ENCODE assay signal across 1 cellular context in the genomic region with DNA sequence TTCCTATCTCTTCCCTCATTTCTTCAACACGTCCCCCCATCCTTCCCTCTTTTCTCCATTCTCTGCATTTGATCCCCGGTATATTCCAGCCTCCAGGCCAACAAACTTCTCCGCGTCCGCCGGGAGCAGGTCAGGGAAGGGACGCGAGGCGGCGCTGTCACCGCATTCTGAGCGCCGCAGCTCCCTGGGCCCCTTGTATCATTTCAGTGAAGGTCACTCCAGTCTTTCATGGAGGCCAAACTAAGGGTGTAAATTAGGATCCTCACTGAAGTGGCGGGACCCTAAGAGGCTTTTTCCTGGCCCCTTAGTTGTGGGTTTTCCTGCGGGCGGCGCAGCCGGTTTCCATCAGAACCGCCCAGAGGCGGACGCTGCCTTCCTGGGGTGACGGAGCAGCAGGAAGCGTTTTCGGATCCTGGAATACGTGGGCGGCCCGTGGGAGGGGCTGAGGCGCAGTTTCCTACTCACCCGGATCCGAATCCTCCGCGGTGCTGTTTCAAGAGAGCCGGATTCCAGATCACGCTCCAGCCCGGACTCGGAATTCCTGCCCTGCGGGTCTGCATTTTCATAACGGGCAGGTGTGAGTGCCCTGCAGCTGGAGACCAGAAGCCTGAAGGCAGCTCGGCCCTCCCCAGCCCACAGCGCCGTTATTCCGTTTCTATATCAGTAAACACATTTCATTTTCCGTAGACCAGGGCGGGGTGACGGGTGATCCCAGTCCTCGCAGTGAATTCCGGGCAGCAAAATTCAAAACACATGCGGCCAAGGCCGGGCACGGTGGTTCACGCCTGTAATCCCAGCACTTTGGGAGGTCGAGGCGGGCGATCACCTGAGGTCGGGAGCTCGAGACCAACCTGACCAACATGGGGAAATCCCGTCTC.
TF ChIP-seq lines count a peak whose summit lies in the region.

No MANE protein-coding gene starts in this region.

TF ChIP-seq in K562, 482 proteins besides CTCF, POLR2A, EP300 and RAD21 (continued from another document and continues in another):
- TF ChIP-seq, protein P1, sequence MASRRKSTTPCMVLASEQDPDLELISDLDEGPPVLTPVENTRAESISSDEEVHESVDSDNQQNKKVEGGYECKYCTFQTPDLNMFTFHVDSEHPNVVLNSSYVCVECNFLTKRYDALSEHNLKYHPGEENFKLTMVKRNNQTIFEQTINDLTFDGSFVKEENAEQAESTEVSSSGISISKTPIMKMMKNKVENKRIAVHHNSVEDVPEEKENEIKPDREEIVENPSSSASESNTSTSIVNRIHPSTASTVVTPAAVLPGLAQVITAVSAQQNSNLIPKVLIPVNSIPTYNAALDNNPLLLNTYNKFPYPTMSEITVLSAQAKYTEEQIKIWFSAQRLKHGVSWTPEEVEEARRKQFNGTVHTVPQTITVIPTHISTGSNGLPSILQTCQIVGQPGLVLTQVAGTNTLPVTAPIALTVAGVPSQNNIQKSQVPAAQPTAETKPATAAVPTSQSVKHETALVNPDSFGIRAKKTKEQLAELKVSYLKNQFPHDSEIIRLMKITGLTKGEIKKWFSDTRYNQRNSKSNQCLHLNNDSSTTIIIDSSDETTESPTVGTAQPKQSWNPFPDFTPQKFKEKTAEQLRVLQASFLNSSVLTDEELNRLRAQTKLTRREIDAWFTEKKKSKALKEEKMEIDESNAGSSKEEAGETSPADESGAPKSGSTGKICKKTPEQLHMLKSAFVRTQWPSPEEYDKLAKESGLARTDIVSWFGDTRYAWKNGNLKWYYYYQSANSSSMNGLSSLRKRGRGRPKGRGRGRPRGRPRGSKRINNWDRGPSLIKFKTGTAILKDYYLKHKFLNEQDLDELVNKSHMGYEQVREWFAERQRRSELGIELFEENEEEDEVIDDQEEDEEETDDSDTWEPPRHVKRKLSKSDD (conservative IDR thresholded peaks at IDR 0.05; ENCODE audit: low read length) = no peak
- peak; percentile 70 for TF ChIP-seq ZNF384 (IDR thresholded peaks at IDR 0.05; ENCODE audit: low read depth, low read length)
- TF ChIP-seq HNRNPL (IDR thresholded peaks at IDR 0.05; ENCODE audit: low read depth, low read length) = no peak
- TF ChIP-seq EHMT2 (IDR thresholded peaks at IDR 0.05) = no peak
- TF ChIP-seq, protein P2, sequence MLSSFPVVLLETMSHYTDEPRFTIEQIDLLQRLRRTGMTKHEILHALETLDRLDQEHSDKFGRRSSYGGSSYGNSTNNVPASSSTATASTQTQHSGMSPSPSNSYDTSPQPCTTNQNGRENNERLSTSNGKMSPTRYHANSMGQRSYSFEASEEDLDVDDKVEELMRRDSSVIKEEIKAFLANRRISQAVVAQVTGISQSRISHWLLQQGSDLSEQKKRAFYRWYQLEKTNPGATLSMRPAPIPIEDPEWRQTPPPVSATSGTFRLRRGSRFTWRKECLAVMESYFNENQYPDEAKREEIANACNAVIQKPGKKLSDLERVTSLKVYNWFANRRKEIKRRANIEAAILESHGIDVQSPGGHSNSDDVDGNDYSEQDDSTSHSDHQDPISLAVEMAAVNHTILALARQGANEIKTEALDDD (IDR thresholded peaks at IDR 0.05) = no peak
- peak; percentile 46 to 72; a peak in 3 of 4 replicates for TF ChIP-seq MAZ (CRISPR knock-in tag; conservative IDR thresholded peaks at IDR 0.05 in 1 of 2, IDR thresholded peaks at IDR 0.05 in 1 of 2)
- TF ChIP-seq TBL1XR1 (IDR thresholded peaks at IDR 0.05; ENCODE audit: low read length in 2 of 2) = peak in 1 of 2 experiments; percentile 32; a peak in 1 of 4 replicates
- TF ChIP-seq, protein P3, sequence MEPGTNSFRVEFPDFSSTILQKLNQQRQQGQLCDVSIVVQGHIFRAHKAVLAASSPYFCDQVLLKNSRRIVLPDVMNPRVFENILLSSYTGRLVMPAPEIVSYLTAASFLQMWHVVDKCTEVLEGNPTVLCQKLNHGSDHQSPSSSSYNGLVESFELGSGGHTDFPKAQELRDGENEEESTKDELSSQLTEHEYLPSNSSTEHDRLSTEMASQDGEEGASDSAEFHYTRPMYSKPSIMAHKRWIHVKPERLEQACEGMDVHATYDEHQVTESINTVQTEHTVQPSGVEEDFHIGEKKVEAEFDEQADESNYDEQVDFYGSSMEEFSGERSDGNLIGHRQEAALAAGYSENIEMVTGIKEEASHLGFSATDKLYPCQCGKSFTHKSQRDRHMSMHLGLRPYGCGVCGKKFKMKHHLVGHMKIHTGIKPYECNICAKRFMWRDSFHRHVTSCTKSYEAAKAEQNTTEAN (CRISPR knock-in tag; IDR thresholded peaks at IDR 0.05) = no peak; the same call in 1 of the 2 replicates
- no peak for TF ChIP-seq DMBX1 (CRISPR knock-in tag; IDR thresholded peaks at IDR 0.05; ENCODE audit: borderline replicate concordance)
- TF ChIP-seq PCBP2 (IDR thresholded peaks at IDR 0.05; ENCODE audit: low read depth, low read length, poor library complexity, severe bottlenecking) = no peak
- TF ChIP-seq MCM7 (IDR thresholded peaks at IDR 0.05) = no peak
- peak; percentile 19; the same call in 1 of the 2 replicates for TF ChIP-seq ZBTB7A (IDR thresholded peaks at IDR 0.05; ENCODE audit: borderline replicate concordance, control insufficient read depth, low read depth, low read length)
- TF ChIP-seq ZNF121 (CRISPR knock-in tag; conservative IDR thresholded peaks at IDR 0.05) = no peak; the same call in 1 of the 2 replicates
- TF ChIP-seq, protein P4, sequence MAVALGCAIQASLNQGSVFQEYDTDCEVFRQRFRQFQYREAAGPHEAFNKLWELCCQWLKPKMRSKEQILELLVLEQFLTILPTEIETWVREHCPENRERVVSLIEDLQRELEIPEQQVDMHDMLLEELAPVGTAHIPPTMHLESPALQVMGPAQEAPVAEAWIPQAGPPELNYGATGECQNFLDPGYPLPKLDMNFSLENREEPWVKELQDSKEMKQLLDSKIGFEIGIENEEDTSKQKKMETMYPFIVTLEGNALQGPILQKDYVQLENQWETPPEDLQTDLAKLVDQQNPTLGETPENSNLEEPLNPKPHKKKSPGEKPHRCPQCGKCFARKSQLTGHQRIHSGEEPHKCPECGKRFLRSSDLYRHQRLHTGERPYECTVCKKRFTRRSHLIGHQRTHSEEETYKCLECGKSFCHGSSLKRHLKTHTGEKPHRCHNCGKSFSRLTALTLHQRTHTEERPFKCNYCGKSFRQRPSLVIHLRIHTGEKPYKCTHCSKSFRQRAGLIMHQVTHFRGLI (CRISPR knock-in tag; IDR thresholded peaks at IDR 0.05) = no peak
- no peak for TF ChIP-seq FOXA1 (IDR thresholded peaks at IDR 0.05; ENCODE audit: borderline replicate concordance)
- TF ChIP-seq, protein P5, sequence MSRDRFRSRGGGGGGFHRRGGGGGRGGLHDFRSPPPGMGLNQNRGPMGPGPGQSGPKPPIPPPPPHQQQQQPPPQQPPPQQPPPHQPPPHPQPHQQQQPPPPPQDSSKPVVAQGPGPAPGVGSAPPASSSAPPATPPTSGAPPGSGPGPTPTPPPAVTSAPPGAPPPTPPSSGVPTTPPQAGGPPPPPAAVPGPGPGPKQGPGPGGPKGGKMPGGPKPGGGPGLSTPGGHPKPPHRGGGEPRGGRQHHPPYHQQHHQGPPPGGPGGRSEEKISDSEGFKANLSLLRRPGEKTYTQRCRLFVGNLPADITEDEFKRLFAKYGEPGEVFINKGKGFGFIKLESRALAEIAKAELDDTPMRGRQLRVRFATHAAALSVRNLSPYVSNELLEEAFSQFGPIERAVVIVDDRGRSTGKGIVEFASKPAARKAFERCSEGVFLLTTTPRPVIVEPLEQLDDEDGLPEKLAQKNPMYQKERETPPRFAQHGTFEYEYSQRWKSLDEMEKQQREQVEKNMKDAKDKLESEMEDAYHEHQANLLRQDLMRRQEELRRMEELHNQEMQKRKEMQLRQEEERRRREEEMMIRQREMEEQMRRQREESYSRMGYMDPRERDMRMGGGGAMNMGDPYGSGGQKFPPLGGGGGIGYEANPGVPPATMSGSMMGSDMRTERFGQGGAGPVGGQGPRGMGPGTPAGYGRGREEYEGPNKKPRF (IDR thresholded peaks at IDR 0.05; ENCODE audit: low read depth, low read length) = no peak
- TF ChIP-seq HNRNPUL1 (IDR thresholded peaks at IDR 0.05; ENCODE audit: low read length) = no peak
- TF ChIP-seq EP400 (IDR thresholded peaks at IDR 0.05) = peak; percentile 77
- TF ChIP-seq, protein P6, sequence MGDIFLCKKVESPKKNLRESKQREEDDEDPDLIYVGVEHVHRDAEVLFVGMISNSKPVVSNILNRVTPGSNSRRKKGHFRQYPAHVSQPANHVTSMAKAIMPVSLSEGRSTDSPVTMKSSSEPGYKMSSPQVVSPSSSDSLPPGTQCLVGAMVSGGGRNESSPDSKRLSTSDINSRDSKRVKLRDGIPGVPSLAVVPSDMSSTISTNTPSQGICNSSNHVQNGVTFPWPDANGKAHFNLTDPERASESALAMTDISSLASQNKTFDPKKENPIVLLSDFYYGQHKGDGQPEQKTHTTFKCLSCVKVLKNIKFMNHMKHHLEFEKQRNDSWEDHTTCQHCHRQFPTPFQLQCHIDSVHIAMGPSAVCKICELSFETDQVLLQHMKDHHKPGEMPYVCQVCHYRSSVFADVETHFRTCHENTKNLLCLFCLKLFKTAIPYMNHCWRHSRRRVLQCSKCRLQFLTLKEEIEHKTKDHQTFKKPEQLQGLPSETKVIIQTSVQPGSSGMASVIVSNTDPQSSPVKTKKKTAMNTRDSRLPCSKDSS (IDR thresholded peaks at IDR 0.05; ENCODE audit: low read depth, partially characterized antibody) = no peak
- TF ChIP-seq, protein P7, sequence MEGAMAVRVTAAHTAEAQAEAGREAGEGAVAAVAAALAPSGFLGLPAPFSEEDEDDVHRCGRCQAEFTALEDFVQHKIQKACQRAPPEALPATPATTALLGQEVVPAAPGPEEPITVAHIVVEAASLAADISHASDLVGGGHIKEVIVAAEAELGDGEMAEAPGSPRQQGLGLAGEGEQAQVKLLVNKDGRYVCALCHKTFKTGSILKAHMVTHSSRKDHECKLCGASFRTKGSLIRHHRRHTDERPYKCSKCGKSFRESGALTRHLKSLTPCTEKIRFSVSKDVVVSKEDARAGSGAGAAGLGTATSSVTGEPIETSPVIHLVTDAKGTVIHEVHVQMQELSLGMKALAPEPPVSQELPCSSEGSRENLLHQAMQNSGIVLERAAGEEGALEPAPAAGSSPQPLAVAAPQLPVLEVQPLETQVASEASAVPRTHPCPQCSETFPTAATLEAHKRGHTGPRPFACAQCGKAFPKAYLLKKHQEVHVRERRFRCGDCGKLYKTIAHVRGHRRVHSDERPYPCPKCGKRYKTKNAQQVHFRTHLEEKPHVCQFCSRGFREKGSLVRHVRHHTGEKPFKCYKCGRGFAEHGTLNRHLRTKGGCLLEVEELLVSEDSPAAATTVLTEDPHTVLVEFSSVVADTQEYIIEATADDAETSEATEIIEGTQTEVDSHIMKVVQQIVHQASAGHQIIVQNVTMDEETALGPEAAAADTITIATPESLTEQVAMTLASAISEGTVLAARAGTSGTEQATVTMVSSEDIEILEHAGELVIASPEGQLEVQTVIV (CRISPR knock-in tag; IDR thresholded peaks at IDR 0.05; ENCODE audit: borderline replicate concordance) = no peak
- TF ChIP-seq ESRRA (IDR thresholded peaks at IDR 0.05; ENCODE audit: borderline replicate concordance, low read depth) = peak; percentile 98
- peak; percentile 49; the same call in 1 of the 2 replicates for TF ChIP-seq SP1 (CRISPR knock-in tag; IDR thresholded peaks at IDR 0.05)
- TF ChIP-seq JUN (IDR thresholded peaks at IDR 0.05; ENCODE audit: borderline replicate concordance, low read depth, low read length) = peak; percentile 28; the same call in 1 of the 2 replicates
- TF ChIP-seq JUN (CRISPR knock-in tag; IDR thresholded peaks at IDR 0.05; ENCODE audit: borderline replicate concordance) = peak; percentile 20; the same call in 1 of the 2 replicates
- TF ChIP-seq KDM2B (CRISPR knock-in tag; IDR thresholded peaks at IDR 0.05) = peak; percentile 65; the same call in 1 of the 2 replicates
- no peak for TF ChIP-seq CBX2 (IDR thresholded peaks at IDR 0.05; ENCODE audit: insufficient read depth, low read length, poor library complexity, severe bottlenecking)
- TF ChIP-seq RNF2 (IDR thresholded peaks at IDR 0.05) = 0 out of 2 replicates have a peak, but pooled peaks have one; percentile 16
- TF ChIP-seq ZFP1 (CRISPR knock-in tag; IDR thresholded peaks at IDR 0.05) = no peak
- TF ChIP-seq GTF2E2 (tag; IDR thresholded peaks at IDR 0.05) = peak; percentile 79
- no peak for TF ChIP-seq SRSF3 (IDR thresholded peaks at IDR 0.05; ENCODE audit: insufficient read depth, low read length)
- TF ChIP-seq ZNF184 (CRISPR knock-in tag; IDR thresholded peaks at IDR 0.05) = no peak
- TF ChIP-seq, protein P8, sequence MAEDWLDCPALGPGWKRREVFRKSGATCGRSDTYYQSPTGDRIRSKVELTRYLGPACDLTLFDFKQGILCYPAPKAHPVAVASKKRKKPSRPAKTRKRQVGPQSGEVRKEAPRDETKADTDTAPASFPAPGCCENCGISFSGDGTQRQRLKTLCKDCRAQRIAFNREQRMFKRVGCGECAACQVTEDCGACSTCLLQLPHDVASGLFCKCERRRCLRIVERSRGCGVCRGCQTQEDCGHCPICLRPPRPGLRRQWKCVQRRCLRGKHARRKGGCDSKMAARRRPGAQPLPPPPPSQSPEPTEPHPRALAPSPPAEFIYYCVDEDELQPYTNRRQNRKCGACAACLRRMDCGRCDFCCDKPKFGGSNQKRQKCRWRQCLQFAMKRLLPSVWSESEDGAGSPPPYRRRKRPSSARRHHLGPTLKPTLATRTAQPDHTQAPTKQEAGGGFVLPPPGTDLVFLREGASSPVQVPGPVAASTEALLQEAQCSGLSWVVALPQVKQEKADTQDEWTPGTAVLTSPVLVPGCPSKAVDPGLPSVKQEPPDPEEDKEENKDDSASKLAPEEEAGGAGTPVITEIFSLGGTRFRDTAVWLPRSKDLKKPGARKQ (CRISPR knock-in tag; IDR thresholded peaks at IDR 0.05) = no peak
- TF ChIP-seq, protein P9, sequence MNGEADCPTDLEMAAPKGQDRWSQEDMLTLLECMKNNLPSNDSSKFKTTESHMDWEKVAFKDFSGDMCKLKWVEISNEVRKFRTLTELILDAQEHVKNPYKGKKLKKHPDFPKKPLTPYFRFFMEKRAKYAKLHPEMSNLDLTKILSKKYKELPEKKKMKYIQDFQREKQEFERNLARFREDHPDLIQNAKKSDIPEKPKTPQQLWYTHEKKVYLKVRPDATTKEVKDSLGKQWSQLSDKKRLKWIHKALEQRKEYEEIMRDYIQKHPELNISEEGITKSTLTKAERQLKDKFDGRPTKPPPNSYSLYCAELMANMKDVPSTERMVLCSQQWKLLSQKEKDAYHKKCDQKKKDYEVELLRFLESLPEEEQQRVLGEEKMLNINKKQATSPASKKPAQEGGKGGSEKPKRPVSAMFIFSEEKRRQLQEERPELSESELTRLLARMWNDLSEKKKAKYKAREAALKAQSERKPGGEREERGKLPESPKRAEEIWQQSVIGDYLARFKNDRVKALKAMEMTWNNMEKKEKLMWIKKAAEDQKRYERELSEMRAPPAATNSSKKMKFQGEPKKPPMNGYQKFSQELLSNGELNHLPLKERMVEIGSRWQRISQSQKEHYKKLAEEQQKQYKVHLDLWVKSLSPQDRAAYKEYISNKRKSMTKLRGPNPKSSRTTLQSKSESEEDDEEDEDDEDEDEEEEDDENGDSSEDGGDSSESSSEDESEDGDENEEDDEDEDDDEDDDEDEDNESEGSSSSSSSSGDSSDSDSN (IDR thresholded peaks at IDR 0.05; ENCODE audit: borderline replicate concordance in 1 of 2, low read depth in 2 of 2, low read length in 2 of 2) = peak; percentile 43 to 60; a peak in 1 of 4 replicates
- no peak for TF ChIP-seq ZNF253 (CRISPR knock-in tag; conservative IDR thresholded peaks at IDR 0.05)
- TF ChIP-seq CBFA2T2 (conservative IDR thresholded peaks at IDR 0.05) = no peak
- TF ChIP-seq MYBL2 (IDR thresholded peaks at IDR 0.05; ENCODE audit: low read depth) = no peak
- no peak for TF ChIP-seq MYBL2 (CRISPR knock-in tag; IDR thresholded peaks at IDR 0.05; ENCODE audit: borderline replicate concordance)
- peak; percentile 72 to 82 for TF ChIP-seq ARNT (IDR thresholded peaks at IDR 0.05)
- TF ChIP-seq TAL1 (IDR thresholded peaks at IDR 0.05) = peak; percentile 32; the same call in 1 of the 2 replicates
